21 cellular contexts compared by ENCODE assay signal in genomic region chr9:23774266-23774665, GRCh38. TPM values are rescaled to one million over a fixed set of nuclear protein-coding genes. Genes with fewer than 3 reads are reported as not detected.
"Had no signal": no experiment of that assay in that cellular context is flagged by ENCODE, and none has a peak within 500 bp of the region (broad histone marks: within the 10 kb centered on the region; RNA-seq: fewer than 3 reads in every experiment).

No MANE protein-coding gene starts in this region.

- H3K9me3 ChIP-seq: ascending aorta, mucosa of descending colon, ovary, psoas muscle, testis had no signal

- H3K4me3 ChIP-seq: ascending aorta, hepatocyte, mucosa of descending colon, ovary, psoas muscle, skin epidermis, testis had no signal

- H3K79me2 ChIP-seq: hepatocyte had no signal

- ATAC-seq: effector memory CD8-positive, alpha-beta T cell; mucosa of descending colon; naive thymus-derived CD8-positive, alpha-beta T cell; psoas muscle; right cardiac atrium; stimulated activated effector memory CD8-positive, alpha-beta T cell treated with anti-CD3 and anti-CD28 coated beads, Interleukin-12 subunit alpha, Interleukin-12 subunit beta, amount 100 ng/mL, for 72 hours; T-cell had no signal

- H3K4me1 ChIP-seq: ascending aorta had no signal

- H3K27me3 ChIP-seq: ascending aorta, hepatocyte, ovary, testis had no signal

- H3K36me3 ChIP-seq: ascending aorta, ovary had no signal

- H3K27ac ChIP-seq: ascending aorta, hepatocyte, ovary, psoas muscle, testis had no signal

- H3K4me2 ChIP-seq: hepatocyte had no signal

- DNase-seq: activated B cell treated with CpG ODN at 0.5 μM for 24 hours; activated CD4-positive, alpha-beta memory T cell treated with anti-CD3 and anti-CD28 coated beads for 36 hours; activated CD4-positive, alpha-beta T cell treated with anti-CD3 and anti-CD28 coated beads for 4 hours; activated naive CD8-positive, alpha-beta T cell treated with anti-CD3 and anti-CD28 coated beads, Interleukin-2, amount 10 ng/mL, durations not matched to agents 7 days and 5 days; activated T-cell treated with anti-CD3 and anti-CD28 coated beads for 4 hours; effector memory CD8-positive, alpha-beta T cell; foreskin fibroblast; mucosa of descending colon; naive thymus-derived CD8-positive, alpha-beta T cell; ovary; psoas muscle; right cardiac atrium; stimulated activated CD4-positive, alpha-beta T cell treated with anti-CD3 and anti-CD28 coated beads, Interleukin-15, amount 100 ng/mL, for 24 hours; stimulated activated CD4-positive, alpha-beta T cell treated with anti-CD3 and anti-CD28 coated beads, Interleukin-4, amount 100 ng/mL, for 1 hour; T-cell; testis had no signal

RNA-seq across cellular contexts. Expression of gene ELAVL2, which starts 51.8 kb away (rescaled TPM):
- total RNA-seq: activated B cell treated with CpG ODN at 0.5 μM for 24 hours; activated CD4-positive, alpha-beta memory T cell treated with anti-CD3 and anti-CD28 coated beads for 36 hours; activated naive CD8-positive, alpha-beta T cell treated with anti-CD3 and anti-CD28 coated beads, Interleukin-2, amount 10 ng/mL, durations not matched to agents 7 days and 5 days; ascending aorta; naive thymus-derived CD8-positive, alpha-beta T cell had no signal
- polyA plus RNA-seq: hepatocyte; liver; naive thymus-derived CD8-positive, alpha-beta T cell had no signal
